In the genomic region with DNA sequence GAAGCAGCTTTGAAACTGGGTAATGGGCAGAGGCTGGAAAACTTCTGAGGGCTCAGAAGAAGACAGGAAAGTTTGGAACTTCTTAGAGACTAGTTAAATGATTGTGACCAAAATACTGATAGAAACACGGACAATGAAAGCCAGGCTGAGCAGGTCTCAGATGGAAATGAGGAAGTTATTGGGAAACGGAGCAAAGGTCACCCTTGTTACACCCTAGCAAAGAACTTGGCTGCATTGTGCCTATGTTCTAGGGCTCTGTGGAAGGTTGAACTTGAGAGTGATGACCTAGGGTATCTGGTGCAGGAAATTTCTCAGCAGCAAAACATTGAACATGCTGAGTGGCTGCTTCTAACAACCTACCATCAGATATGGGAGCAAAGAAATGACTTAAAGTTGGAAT, we compare ENCODE assay signal across 1 cellular context.
A peak's percentile ranks its signal among the peaks of the same experiment; 100 is the strongest.
TF ChIP-seq lines count a peak whose summit lies in the region.

No MANE protein-coding gene starts in this region.

TF ChIP-seq in HepG2, 621 proteins besides CTCF, POLR2A, EP300 and RAD21 (continued from another document):
- TF ChIP-seq, protein P1, sequence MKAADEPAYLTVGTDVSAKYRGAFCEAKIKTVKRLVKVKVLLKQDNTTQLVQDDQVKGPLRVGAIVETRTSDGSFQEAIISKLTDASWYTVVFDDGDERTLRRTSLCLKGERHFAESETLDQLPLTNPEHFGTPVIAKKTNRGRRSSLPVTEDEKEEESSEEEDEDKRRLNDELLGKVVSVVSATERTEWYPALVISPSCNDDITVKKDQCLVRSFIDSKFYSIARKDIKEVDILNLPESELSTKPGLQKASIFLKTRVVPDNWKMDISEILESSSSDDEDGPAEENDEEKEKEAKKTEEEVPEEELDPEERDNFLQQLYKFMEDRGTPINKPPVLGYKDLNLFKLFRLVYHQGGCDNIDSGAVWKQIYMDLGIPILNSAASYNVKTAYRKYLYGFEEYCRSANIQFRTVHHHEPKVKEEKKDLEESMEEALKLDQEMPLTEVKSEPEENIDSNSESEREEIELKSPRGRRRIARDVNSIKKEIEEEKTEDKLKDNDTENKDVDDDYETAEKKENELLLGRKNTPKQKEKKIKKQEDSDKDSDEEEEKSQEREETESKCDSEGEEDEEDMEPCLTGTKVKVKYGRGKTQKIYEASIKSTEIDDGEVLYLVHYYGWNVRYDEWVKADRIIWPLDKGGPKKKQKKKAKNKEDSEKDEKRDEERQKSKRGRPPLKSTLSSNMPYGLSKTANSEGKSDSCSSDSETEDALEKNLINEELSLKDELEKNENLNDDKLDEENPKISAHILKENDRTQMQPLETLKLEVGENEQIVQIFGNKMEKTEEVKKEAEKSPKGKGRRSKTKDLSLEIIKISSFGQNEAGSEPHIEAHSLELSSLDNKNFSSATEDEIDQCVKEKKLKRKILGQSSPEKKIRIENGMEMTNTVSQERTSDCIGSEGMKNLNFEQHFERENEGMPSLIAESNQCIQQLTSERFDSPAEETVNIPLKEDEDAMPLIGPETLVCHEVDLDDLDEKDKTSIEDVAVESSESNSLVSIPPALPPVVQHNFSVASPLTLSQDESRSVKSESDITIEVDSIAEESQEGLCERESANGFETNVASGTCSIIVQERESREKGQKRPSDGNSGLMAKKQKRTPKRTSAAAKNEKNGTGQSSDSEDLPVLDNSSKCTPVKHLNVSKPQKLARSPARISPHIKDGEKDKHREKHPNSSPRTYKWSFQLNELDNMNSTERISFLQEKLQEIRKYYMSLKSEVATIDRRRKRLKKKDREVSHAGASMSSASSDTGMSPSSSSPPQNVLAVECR (CRISPR knock-in tag; IDR thresholded peaks at IDR 0.05; ENCODE audit: borderline replicate concordance), result no peak
- TF ChIP-seq ZNF34 (CRISPR knock-in tag; IDR thresholded peaks at IDR 0.05; ENCODE audit: borderline replicate concordance) (no peak), PPARG (CRISPR knock-in tag; conservative IDR thresholded peaks at IDR 0.05) (peak; percentile 47; the same call in 1 of the 2 replicates), MTA1 (CRISPR knock-in tag; IDR thresholded peaks at IDR 0.05; ENCODE audit: borderline replicate concordance) (no peak), ZNF574 (CRISPR knock-in tag; IDR thresholded peaks at IDR 0.05) (no peak), ZNF563 (CRISPR knock-in tag; IDR thresholded peaks at IDR 0.05) (no peak), USF2 (IDR thresholded peaks at IDR 0.05; ENCODE audit: low read depth, low read length) (no peak), USF2 (CRISPR knock-in tag; IDR thresholded peaks at IDR 0.05; ENCODE audit: borderline replicate concordance) (no peak)
- TF ChIP-seq, protein P2, sequence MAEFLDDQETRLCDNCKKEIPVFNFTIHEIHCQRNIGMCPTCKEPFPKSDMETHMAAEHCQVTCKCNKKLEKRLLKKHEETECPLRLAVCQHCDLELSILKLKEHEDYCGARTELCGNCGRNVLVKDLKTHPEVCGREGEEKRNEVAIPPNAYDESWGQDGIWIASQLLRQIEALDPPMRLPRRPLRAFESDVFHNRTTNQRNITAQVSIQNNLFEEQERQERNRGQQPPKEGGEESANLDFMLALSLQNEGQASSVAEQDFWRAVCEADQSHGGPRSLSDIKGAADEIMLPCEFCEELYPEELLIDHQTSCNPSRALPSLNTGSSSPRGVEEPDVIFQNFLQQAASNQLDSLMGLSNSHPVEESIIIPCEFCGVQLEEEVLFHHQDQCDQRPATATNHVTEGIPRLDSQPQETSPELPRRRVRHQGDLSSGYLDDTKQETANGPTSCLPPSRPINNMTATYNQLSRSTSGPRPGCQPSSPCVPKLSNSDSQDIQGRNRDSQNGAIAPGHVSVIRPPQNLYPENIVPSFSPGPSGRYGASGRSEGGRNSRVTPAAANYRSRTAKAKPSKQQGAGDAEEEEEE (CRISPR knock-in tag; IDR thresholded peaks at IDR 0.05; ENCODE audit: borderline replicate concordance), result no peak
